ENCODE assay signal across 12 cellular contexts in the genomic region with DNA sequence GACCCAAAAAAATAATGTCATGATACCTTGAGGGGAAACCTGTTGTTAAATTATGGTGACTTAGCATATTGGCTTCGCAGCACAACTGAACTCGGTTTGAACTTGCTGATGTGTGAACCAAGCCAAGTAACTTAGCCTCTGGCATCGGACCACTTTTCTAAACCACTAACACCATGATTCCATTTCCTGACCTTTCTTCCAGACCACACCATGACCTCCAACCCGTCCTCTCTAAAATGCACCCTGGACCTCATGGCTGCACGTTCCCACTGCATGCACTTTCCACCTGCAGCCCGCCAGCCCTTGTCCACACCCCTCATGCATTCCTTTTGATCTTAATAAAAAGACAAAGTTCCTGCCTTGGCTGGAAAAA. TPM values are rescaled to one million over a fixed set of nuclear protein-coding genes. Genes with fewer than 3 reads are reported as not detected.
DNase-seq lines count a peak whose midpoint lies in the region; ATAC-seq, FAIRE-seq and TF ChIP-seq lines count a peak whose summit lies in the region.
"Had no signal": no experiment of that assay in that cellular context is flagged by ENCODE, and none has a peak within 500 bp of the region (broad histone marks: within the 10 kb centered on the region; RNA-seq: fewer than 3 reads in every experiment).

No MANE protein-coding gene starts in this region.

- CTCF ChIA-PET in activated CD4-positive, alpha-beta T cell treated with anti-CD3 and anti-CD28 coated beads, Interleukin-2, amount 10 ng/mL, durations not matched to agents 7 days and 5 days (lab: Charles Lee) = interaction anchor here (1.2 to 1.3 kb wide), 2 partner anchors 12 to 14 kb away, joined by 3 to 4 read pairs; no protein-coding TSS in a partner anchor
- CTCF ChIA-PET in T-cell (lab: Charles Lee) = no interaction called here
- CTCF ChIA-PET in endothelial cell of umbilical vein (lab: Charles Lee) = no interaction called here

- no peak overlapping the region for H3K4me2 ChIP-seq in endothelial cell of umbilical vein (ENCODE audit: insufficient read depth, low read length)

- TF ChIP-seq POLR2A in endothelial cell of umbilical vein (IDR thresholded peaks at IDR 0.05; ENCODE audit: low read depth, low read length) = no peak

- TF ChIP-seq CTCF in endothelial cell of umbilical vein (IDR thresholded peaks at IDR 0.05; ENCODE audit: extremely low read depth in 1 of 2, insufficient read depth in 1 of 2, low read depth in 1 of 2, low read length in 2 of 2) = no peak

- H3K9me1 ChIP-seq in endothelial cell of umbilical vein (replicated peaks; ENCODE audit: control insufficient read depth, extremely low read depth, insufficient read depth, low read length) = no peaks in the 10 kb centered on the region

- dilution Hi-C loops in endothelial cell of umbilical vein (cut with MboI; ENCODE audit: extremely low pct_ligation_motif_present, low sequenced_read_pairs) = no loop called here

- H3K27ac ChIP-seq in endothelial cell of umbilical vein (ENCODE audit: insufficient read depth, low read depth, low read length) (no peak overlapping the region), small intestine (ENCODE audit: low read depth in 1 of 2, low read length in 1 of 2) (no peak overlapping the region), SJCRH30 (no peak overlapping the region)
- H3K27ac ChIP-seq: coronary artery, SK-N-MC had no signal

- H3K27me3 ChIP-seq in endothelial cell of umbilical vein (ENCODE audit: control insufficient read depth in 2 of 2, insufficient read depth in 2 of 2, low read length in 2 of 2) (no peaks in the 10 kb centered on the region), small intestine (ENCODE audit: control insufficient read depth in 2 of 2, insufficient read depth in 2 of 2, low read length in 2 of 2) (no peaks in the 10 kb centered on the region), SJCRH30 (no peaks in the 10 kb centered on the region)

- no peaks in the 10 kb centered on the region for H3K9me3 ChIP-seq in endothelial cell of umbilical vein (replicated peaks; ENCODE audit: control insufficient read depth, insufficient read depth, low read length)
- H3K9me3 ChIP-seq in small intestine (ENCODE audit: control insufficient read depth, low read depth) = no peaks in the 10 kb centered on the region
- H3K9me3 ChIP-seq in SJCRH30 (replicated peaks) = no peaks in the 10 kb centered on the region

- BruUV-seq in endothelial cell of umbilical vein (replicated peaks; lab: Mats Ljungman, UMichigan) = no TSS peak

- no peaks in the 10 kb centered on the region for H3K79me2 ChIP-seq in endothelial cell of umbilical vein (ENCODE audit: control insufficient read depth, insufficient read depth, low read length)

- intact Hi-C loops in endothelial cell of umbilical vein (cut with micrococcal nuclease) = no loop called here

- no peak overlapping the region for H3K9ac ChIP-seq in endothelial cell of umbilical vein (replicated peaks; ENCODE audit: extremely low read depth, insufficient read depth, low read length)

- 3 to 23% (median 12%) methylated on average over 6 of the region's 6 CpGs for WGBS in small intestine, 3 donors

- POLR2A ChIA-PET in activated CD4-positive, alpha-beta T cell treated with anti-CD3 and anti-CD28 coated beads, Interleukin-2, amount 10 ng/mL, durations not matched to agents 7 days and 5 days (lab: Charles Lee) = no interaction called here
- POLR2A ChIA-PET in T-cell (lab: Charles Lee) = no interaction called here
- POLR2A ChIA-PET in endothelial cell of umbilical vein (lab: Charles Lee) = no interaction called here

- H3K9me3 Mint-ChIP-seq in activated CD4-positive, alpha-beta T cell treated with anti-CD3 and anti-CD28 coated beads, Interleukin-2, amount 10 ng/mL, durations not matched to agents 7 days and 5 days = peaks cover 17% of the 10 kb centered on the region
- H3K9me3 Mint-ChIP-seq in T-cell = peaks cover 0 to 8% (median 0%) of the 10 kb centered on the region in 3 donors

- H3K4me3 ChIP-seq in endothelial cell of umbilical vein (replicated peaks in 1 of 3; ENCODE audit: insufficient read depth in 1 of 3, low read depth in 1 of 3, low read length in 3 of 3) (no peak overlapping the region), small intestine (ENCODE audit: low read depth in 1 of 2, low read length in 2 of 2) (no peak overlapping the region), SJCRH30 (no peak overlapping the region)
- H3K4me3 ChIP-seq: coronary artery, SK-N-MC had no signal

- DNase-seq in activated CD4-positive, alpha-beta T cell treated with anti-CD3 and anti-CD28 coated beads, Interleukin-2, amount 10 ng/mL, durations not matched to agents 7 days and 5 days = no peak
- DNase-seq in activated CD4-positive, alpha-beta T cell treated with anti-CD3 and anti-CD28 coated beads, Interleukin-2, amount 50 U/mL, for 48 hours = no peak
- no peak for DNase-seq in T-cell
- DNase-seq in endothelial cell of umbilical vein (ENCODE audit: low read depth, low spot score) = peak; percentile 14
- peak; percentile 31 for DNase-seq in small intestine
- no peak for DNase-seq in NCI-H446 treated with DMSO at 0.1 percent for 48 hours (lab: John Stamatoyannopoulos, UW)
- DNase-seq in effector CD8-positive, alpha-beta T cell (lab: John Stamatoyannopoulos, UW) = no peak
- DNase-seq in SJCRH30 = no peak
- DNase-seq: head of caudate nucleus, NCI-H748 treated with DMSO at 0.1 percent for 48 hours had no signal

- FAIRE-seq in endothelial cell of umbilical vein (lab: Jason Lieb, UNC) (no peak), small intestine (lab: Jason Lieb, UNC) (no peak)

- H2AFZ ChIP-seq in endothelial cell of umbilical vein (ENCODE audit: low read depth, low read length) = no peak overlapping the region

- peak overlapping the region; percentile 80 for H3K27ac Mint-ChIP-seq in activated CD4-positive, alpha-beta T cell treated with anti-CD3 and anti-CD28 coated beads, Interleukin-2, amount 10 ng/mL, durations not matched to agents 7 days and 5 days
- peak overlapping the region; percentile 47 to 50 for H3K27ac Mint-ChIP-seq in T-cell

- peaks cover 7% of the 10 kb centered on the region for H3K4me1 ChIP-seq in endothelial cell of umbilical vein (ENCODE audit: control insufficient read depth, extremely low read depth, insufficient read depth, low read length)
- H3K4me1 ChIP-seq in small intestine (ENCODE audit: control insufficient read depth in 2 of 2, insufficient read depth in 1 of 2, low read depth in 1 of 2, low read length in 1 of 2) = peaks cover 0 to 8% of the 10 kb centered on the region in 2 donors
- H3K4me1 ChIP-seq in SJCRH30 = no peaks in the 10 kb centered on the region

- peaks cover 40% of the 10 kb centered on the region for H3K4me1 Mint-ChIP-seq in activated CD4-positive, alpha-beta T cell treated with anti-CD3 and anti-CD28 coated beads, Interleukin-2, amount 10 ng/mL, durations not matched to agents 7 days and 5 days
- H3K4me1 Mint-ChIP-seq in T-cell = peaks cover 16 to 27% (median 26%) of the 10 kb centered on the region in 3 donors

- H3K36me3 ChIP-seq in endothelial cell of umbilical vein (ENCODE audit: control insufficient read depth in 2 of 2, extremely low read depth in 1 of 2, insufficient read depth in 2 of 2, low read length in 2 of 2) = no peaks in the 10 kb centered on the region
- H3K36me3 ChIP-seq in small intestine (ENCODE audit: control insufficient read depth in 2 of 2, insufficient read depth in 2 of 2, low read length in 2 of 2) = no peaks in the 10 kb centered on the region
- H3K36me3 ChIP-seq in SJCRH30 = no peaks in the 10 kb centered on the region

- no peak overlapping the region for H3K4me3 Mint-ChIP-seq in activated CD4-positive, alpha-beta T cell treated with anti-CD3 and anti-CD28 coated beads, Interleukin-2, amount 10 ng/mL, durations not matched to agents 7 days and 5 days
- peak overlapping the region in 1 of 3 donors; percentile 37 for H3K4me3 Mint-ChIP-seq in T-cell

- H3K27me3 Mint-ChIP-seq in activated CD4-positive, alpha-beta T cell treated with anti-CD3 and anti-CD28 coated beads, Interleukin-2, amount 10 ng/mL, durations not matched to agents 7 days and 5 days = no peaks in the 10 kb centered on the region
- no peaks in the 10 kb centered on the region for H3K27me3 Mint-ChIP-seq in T-cell

- H4K20me1 ChIP-seq in endothelial cell of umbilical vein (replicated peaks; ENCODE audit: control insufficient read depth, extremely low read depth, insufficient read depth, low read length) = no peaks in the 10 kb centered on the region

- peak in 2 of 4 experiments; percentile 22 to 30 for ATAC-seq in T-cell (replicated peaks in 1 of 4)

- peaks cover 11% of the 10 kb centered on the region for H3K36me3 Mint-ChIP-seq in activated CD4-positive, alpha-beta T cell treated with anti-CD3 and anti-CD28 coated beads, Interleukin-2, amount 10 ng/mL, durations not matched to agents 7 days and 5 days (ENCODE audit: low read depth)
- H3K36me3 Mint-ChIP-seq in T-cell = no peaks in the 10 kb centered on the region

TF ChIP-seq in endothelial cell of umbilical vein, 7 proteins besides CTCF, POLR2A, EP300 and RAD21 (continues in another document):
- TF ChIP-seq POLR2AphosphoS5 (IDR thresholded peaks at IDR 0.05; ENCODE audit: insufficient read depth, low read depth, low read length) (no peak), JUN (IDR thresholded peaks at IDR 0.05; ENCODE audit: borderline replicate concordance, insufficient read depth, insufficient read length, low read depth) (no peak), MYC (IDR thresholded peaks at IDR 0.05; ENCODE audit: low read depth, low read length) (no peak), EZH2 (IDR thresholded peaks at IDR 0.05; ENCODE audit: borderline replicate concordance, low read depth, low read length, severe bottlenecking) (no peak), GATA2 (IDR thresholded peaks at IDR 0.05; ENCODE audit: insufficient read depth, insufficient read length, low read depth, low read length) (no peak)
- TF ChIP-seq, protein P1, sequence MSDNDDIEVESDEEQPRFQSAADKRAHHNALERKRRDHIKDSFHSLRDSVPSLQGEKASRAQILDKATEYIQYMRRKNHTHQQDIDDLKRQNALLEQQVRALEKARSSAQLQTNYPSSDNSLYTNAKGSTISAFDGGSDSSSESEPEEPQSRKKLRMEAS (IDR thresholded peaks at IDR 0.05; ENCODE audit: insufficient read depth, insufficient read length) = no peak

RNA-seq across cellular contexts. Expression of gene DYNLRB2, which starts 29.3 kb away (rescaled TPM):
- under 1 TPM in 1 of 2 experiments, not detected in 1; 0.62 TPM for total RNA-seq in activated CD4-positive, alpha-beta T cell treated with anti-CD3 and anti-CD28 coated beads, Interleukin-2, amount 10 ng/mL, durations not matched to agents 7 days and 5 days
- total RNA-seq in T-cell (under 1 TPM in 1 of 5 donors, not detected in 4; 0.88 TPM), endothelial cell of umbilical vein (not detected in 2 replicates)
- polyA plus RNA-seq in endothelial cell of umbilical vein (not detected in 2 replicates), small intestine (1 to 10 TPM in 1 of 3 donors, not detected in 2; 1.1 TPM)
- not detected in 2 replicates for polyA plus RNA-seq in endothelial cell of umbilical vein (2011; cell fraction: cytosol; rRNA removed)
- polyA plus RNA-seq in endothelial cell of umbilical vein (2011; cell fraction: nucleus; rRNA removed) = not detected in 2 replicates
- not detected in 2 replicates for polyA plus RNA-seq in endothelial cell of umbilical vein (2012)
- not detected in 2 replicates for polyA minus RNA-seq in endothelial cell of umbilical vein
- not detected for polyA minus RNA-seq in endothelial cell of umbilical vein (2011; cell fraction: cytosol; rRNA and poly(A)+ RNA removed)
- not detected in 2 replicates for polyA minus RNA-seq in endothelial cell of umbilical vein (2011; cell fraction: nucleus; rRNA and poly(A)+ RNA removed)
- not detected in 2 replicates for total RNA-seq in SJCRH30 (2014; rRNA removed; shearing (Covaris generic))

Comparison
In these comparisons a context has a peak if more than half of its experiments do, and no peak if none do; other contexts are left out.
1. DNase-seq: peak in endothelial cell of umbilical vein (single experiment) and small intestine (single experiment); none in activated CD4-positive, alpha-beta T cell treated with anti-CD3 and anti-CD28 coated beads, Interleukin-2, amount 10 ng/mL, durations not matched to agents 7 days and 5 days (single experiment), activated CD4-positive, alpha-beta T cell treated with anti-CD3 and anti-CD28 coated beads, Interleukin-2, amount 50 U/mL, for 48 hours (0 of 2), T-cell (0 of 34), NCI-H446 treated with DMSO at 0.1 percent for 48 hours (single experiment), effector CD8-positive, alpha-beta T cell (single experiment) and SJCRH30 (0 of 2).